Comparison of ENCODE assay signal across 8 cellular contexts in genomic region chr17:44758414-44759095, GRCh38. TPM values are rescaled to one million over a fixed set of nuclear protein-coding genes. Genes with fewer than 3 reads are reported as not detected.
A peak's percentile ranks its signal among the peaks of the same experiment; 100 is the strongest.
DNase-seq lines count a peak whose midpoint lies in the region; ATAC-seq, FAIRE-seq and TF ChIP-seq lines count a peak whose summit lies in the region.

A gene with protein sequence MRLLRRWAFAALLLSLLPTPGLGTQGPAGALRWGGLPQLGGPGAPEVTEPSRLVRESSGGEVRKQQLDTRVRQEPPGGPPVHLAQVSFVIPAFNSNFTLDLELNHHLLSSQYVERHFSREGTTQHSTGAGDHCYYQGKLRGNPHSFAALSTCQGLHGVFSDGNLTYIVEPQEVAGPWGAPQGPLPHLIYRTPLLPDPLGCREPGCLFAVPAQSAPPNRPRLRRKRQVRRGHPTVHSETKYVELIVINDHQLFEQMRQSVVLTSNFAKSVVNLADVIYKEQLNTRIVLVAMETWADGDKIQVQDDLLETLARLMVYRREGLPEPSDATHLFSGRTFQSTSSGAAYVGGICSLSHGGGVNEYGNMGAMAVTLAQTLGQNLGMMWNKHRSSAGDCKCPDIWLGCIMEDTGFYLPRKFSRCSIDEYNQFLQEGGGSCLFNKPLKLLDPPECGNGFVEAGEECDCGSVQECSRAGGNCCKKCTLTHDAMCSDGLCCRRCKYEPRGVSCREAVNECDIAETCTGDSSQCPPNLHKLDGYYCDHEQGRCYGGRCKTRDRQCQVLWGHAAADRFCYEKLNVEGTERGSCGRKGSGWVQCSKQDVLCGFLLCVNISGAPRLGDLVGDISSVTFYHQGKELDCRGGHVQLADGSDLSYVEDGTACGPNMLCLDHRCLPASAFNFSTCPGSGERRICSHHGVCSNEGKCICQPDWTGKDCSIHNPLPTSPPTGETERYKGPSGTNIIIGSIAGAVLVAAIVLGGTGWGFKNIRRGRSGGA (plus strand): TSS chr17:44758988. CDS start chr17:44759200, 212 bp downstream.

- peaks cover 36% of the 10 kb centered on the region for H3K27me3 ChIP-seq in NT2/D1 (ENCODE audit: insufficient read depth, insufficient read length)
- H3K27me3 ChIP-seq in endothelial cell of umbilical vein (ENCODE audit: control insufficient read depth in 2 of 2, insufficient read depth in 2 of 2, low read length in 2 of 2) = no peaks in the 10 kb centered on the region
- H3K27me3 ChIP-seq in osteoblast (ENCODE audit: insufficient read depth, low read length) = peaks cover 35% of the 10 kb centered on the region

- H2AFZ ChIP-seq in endothelial cell of umbilical vein (ENCODE audit: low read depth, low read length) (peak within 1 kb of the TSS; percentile 51), osteoblast (ENCODE audit: low read length) (no peak within 1 kb of the TSS)

- intact Hi-C loops in endothelial cell of umbilical vein (cut with micrococcal nuclease) = no loop called here

- H3K4me1 ChIP-seq in NT2/D1 (ENCODE audit: insufficient read depth, insufficient read length) (peaks cover 20% of the 10 kb centered on the region), endothelial cell of umbilical vein (ENCODE audit: control insufficient read depth, extremely low read depth, insufficient read depth, low read length) (peaks cover 5% of the 10 kb centered on the region), osteoblast (ENCODE audit: insufficient read depth, low read length) (no peaks in the 10 kb centered on the region)

- H3K79me2 ChIP-seq in endothelial cell of umbilical vein (ENCODE audit: control insufficient read depth, insufficient read depth, low read length) (no peaks in the 10 kb centered on the region), osteoblast (ENCODE audit: insufficient read depth, low read length) (no peaks in the 10 kb centered on the region)

- no TSS peak for BruUV-seq in endothelial cell of umbilical vein (replicated peaks; lab: Mats Ljungman, UMichigan)

- H3K27ac ChIP-seq in endothelial cell of umbilical vein (ENCODE audit: insufficient read depth, low read depth, low read length) (no peak within 1 kb of the TSS), osteoblast (ENCODE audit: low read depth, low read length) (no peak within 1 kb of the TSS)

- TF ChIP-seq CTCF in D721Med (IDR thresholded peaks at IDR 0.05; ENCODE audit: insufficient read depth, missing control alignments) (no peak), endothelial cell of umbilical vein (IDR thresholded peaks at IDR 0.05; ENCODE audit: extremely low read depth in 1 of 2, insufficient read depth in 1 of 2, low read depth in 1 of 2, low read length in 2 of 2) (no peak), osteoblast (IDR thresholded peaks at IDR 0.05; ENCODE audit: extremely low read depth, low read depth, low read length) (no peak)

- CTCF ChIA-PET in endothelial cell of umbilical vein (lab: Charles Lee) = interaction anchor here (0.6 to 1.8 kb wide), 5 partner anchors 17 to 264 kb away, joined by 3 to 9 read pairs (median 4); no protein-coding TSS in a partner anchor

- ATAC-seq in GM19452 (IDR thresholded peaks at IDR 0.05; ENCODE audit: unreplicated experiment) (no peak), HG03108 (IDR thresholded peaks at IDR 0.05; ENCODE audit: unreplicated experiment) (no peak), GM19328 (IDR thresholded peaks at IDR 0.05; ENCODE audit: unreplicated experiment) (no peak)

- H3K9me3 ChIP-seq in NT2/D1 (ENCODE audit: insufficient read depth, low read length) (no peaks in the 10 kb centered on the region), endothelial cell of umbilical vein (replicated peaks; ENCODE audit: control insufficient read depth, insufficient read depth, low read length) (no peaks in the 10 kb centered on the region), osteoblast (ENCODE audit: low read depth, low read length) (no peaks in the 10 kb centered on the region)

- DNase-seq in D721Med (ENCODE audit: insufficient read length, low spot score) (peak; percentile 83), NT2/D1 (ENCODE audit: low read depth, low spot score) (no peak), endothelial cell of umbilical vein (ENCODE audit: low read depth, low spot score) (no peak), osteoblast (ENCODE audit: insufficient read length, low spot score, missing footprints) (peak; percentile 96)
- no peak for DNase-seq in effector CD4-positive, alpha-beta T cell

- no peaks in the 10 kb centered on the region for H3K36me3 ChIP-seq in NT2/D1 (ENCODE audit: insufficient read depth, insufficient read length, low read length)
- H3K36me3 ChIP-seq in endothelial cell of umbilical vein (ENCODE audit: control insufficient read depth in 2 of 2, extremely low read depth in 1 of 2, insufficient read depth in 2 of 2, low read length in 2 of 2) = no peaks in the 10 kb centered on the region
- no peaks in the 10 kb centered on the region for H3K36me3 ChIP-seq in osteoblast (ENCODE audit: insufficient read depth, low read length)

- TF ChIP-seq POLR2A in endothelial cell of umbilical vein (IDR thresholded peaks at IDR 0.05; ENCODE audit: low read depth, low read length) = no peak

- H3K9ac ChIP-seq in NT2/D1 (ENCODE audit: insufficient read length, low read depth) = peak within 1 kb of the TSS; percentile 85
- H3K9ac ChIP-seq in endothelial cell of umbilical vein (replicated peaks; ENCODE audit: extremely low read depth, insufficient read depth, low read length) = no peak within 1 kb of the TSS

- H3K4me3 ChIP-seq in NT2/D1 (ENCODE audit: insufficient read length, low read depth) (peak within 1 kb of the TSS; percentile 62), endothelial cell of umbilical vein (replicated peaks in 1 of 3; ENCODE audit: insufficient read depth in 1 of 3, low read depth in 1 of 3, low read length in 3 of 3) (peak within 1 kb of the TSS in 1 of 3 experiments; percentile 28), osteoblast (ENCODE audit: insufficient read depth, low read length) (peak within 1 kb of the TSS; percentile 48)

- H4K20me1 ChIP-seq in endothelial cell of umbilical vein (replicated peaks; ENCODE audit: control insufficient read depth, extremely low read depth, insufficient read depth, low read length) (no peaks in the 10 kb centered on the region), osteoblast (ENCODE audit: insufficient read depth, low read length) (no peaks in the 10 kb centered on the region)

- POLR2A ChIA-PET in endothelial cell of umbilical vein (lab: Charles Lee) = no interaction called here

- dilution Hi-C loops in endothelial cell of umbilical vein (cut with MboI; ENCODE audit: extremely low pct_ligation_motif_present, low sequenced_read_pairs) = loop anchor here (25.0 kb wide), 1 partner anchor 104 kb away; no protein-coding TSS in a partner anchor

- FAIRE-seq in D721Med (lab: Jason Lieb, UNC) (no peak), endothelial cell of umbilical vein (lab: Jason Lieb, UNC) (no peak)

- H3K4me2 ChIP-seq in endothelial cell of umbilical vein (ENCODE audit: insufficient read depth, low read length) = peak within 1 kb of the TSS; percentile 21
- H3K4me2 ChIP-seq in osteoblast (ENCODE audit: insufficient read depth, low read length) = peak within 1 kb of the TSS; percentile 53

- no peaks in the 10 kb centered on the region for H3K9me1 ChIP-seq in endothelial cell of umbilical vein (replicated peaks; ENCODE audit: control insufficient read depth, extremely low read depth, insufficient read depth, low read length)

TF ChIP-seq in endothelial cell of umbilical vein, 7 proteins besides CTCF, POLR2A, EP300 and RAD21:
- TF ChIP-seq MYC (IDR thresholded peaks at IDR 0.05; ENCODE audit: low read depth, low read length) (no peak), EZH2 (IDR thresholded peaks at IDR 0.05; ENCODE audit: borderline replicate concordance, low read depth, low read length, severe bottlenecking) (peak; percentile 44), POLR2AphosphoS5 (IDR thresholded peaks at IDR 0.05; ENCODE audit: insufficient read depth, low read depth, low read length) (no peak), FOS (IDR thresholded peaks at IDR 0.05; ENCODE audit: borderline replicate concordance, insufficient read depth, low read length) (no peak), GATA2 (IDR thresholded peaks at IDR 0.05; ENCODE audit: insufficient read depth, insufficient read length, low read depth, low read length) (no peak), MAX (IDR thresholded peaks at IDR 0.05; ENCODE audit: insufficient read depth, insufficient read length) (no peak), JUN (IDR thresholded peaks at IDR 0.05; ENCODE audit: borderline replicate concordance, insufficient read depth, insufficient read length, low read depth) (no peak)

RNA-seq across cellular contexts. Expression of the gene that starts here (rescaled TPM):
- total RNA-seq in endothelial cell of umbilical vein (0.51 and 0.71 TPM in 2 replicates), osteoblast (0.36 and 0.59 TPM in 2 replicates)
- 0.78 and 1.1 TPM in 2 replicates for polyA plus RNA-seq in endothelial cell of umbilical vein
- polyA plus RNA-seq in endothelial cell of umbilical vein (2011; cell fraction: cytosol; rRNA removed) = 0.35 and 0.61 TPM in 2 replicates
- 2.9 and 3.8 TPM in 2 replicates for polyA plus RNA-seq in endothelial cell of umbilical vein (2011; cell fraction: nucleus; rRNA removed)
- 0.78 and 1.0 TPM in 2 replicates for polyA plus RNA-seq in endothelial cell of umbilical vein (2012)
- 0.51 and 2.1 TPM in 2 replicates for polyA minus RNA-seq in endothelial cell of umbilical vein
- polyA minus RNA-seq in endothelial cell of umbilical vein (2011; cell fraction: cytosol; rRNA and poly(A)+ RNA removed) = 0.72 TPM
- 0.53 and 0.72 TPM in 2 replicates for polyA minus RNA-seq in endothelial cell of umbilical vein (2011; cell fraction: nucleus; rRNA and poly(A)+ RNA removed)

Comparison
In these comparisons a context has a peak if more than half of its experiments do, and no peak if none do; other contexts are left out.
1. Peak in DNase-seq, H3K4me3 ChIP-seq and H3K4me2 ChIP-seq in osteoblast; RNA of the gene not detected or under 1 TPM.